In the genomic region with DNA sequence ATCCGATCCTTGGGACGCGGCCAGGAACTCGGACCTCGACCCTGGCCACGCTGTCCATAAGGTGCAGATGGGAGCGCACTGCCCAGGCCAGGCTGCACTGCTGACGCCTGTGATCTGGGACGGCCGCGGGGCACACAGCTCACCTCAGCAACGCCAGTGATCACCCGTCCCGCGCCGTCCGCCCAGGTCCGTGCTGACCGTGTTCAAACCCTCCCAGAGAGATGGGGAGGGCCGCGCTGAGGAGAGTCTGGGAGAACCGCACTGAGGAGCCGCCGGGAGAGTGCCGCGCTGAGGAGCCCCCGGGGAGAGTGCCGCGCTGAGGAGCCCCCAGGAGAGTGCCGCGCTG, we compare ENCODE assay signal across 8 cellular contexts. TPM values are rescaled to one million over a fixed set of nuclear protein-coding genes. Genes with fewer than 3 reads are reported as not detected.
DNase-seq lines count a peak whose midpoint lies in the region; ATAC-seq and TF ChIP-seq lines count a peak whose summit lies in the region.

No MANE protein-coding gene starts in this region.

- H3K4me3 ChIP-seq in astrocyte of the spinal cord (ENCODE audit: low read depth, low read length) (peak overlapping the region; percentile 75), left lung (peak overlapping the region; percentile 40 to 54), thymus (ENCODE audit: low read length) (peak overlapping the region; percentile 59)

- H3K36me3 ChIP-seq in left lung (no peaks in the 10 kb centered on the region), thymus (ENCODE audit: control insufficient read depth, insufficient read depth) (no peaks in the 10 kb centered on the region)

- in situ Hi-C loops in astrocyte of the spinal cord (cut with HindIII; ENCODE audit: low sequenced_read_pairs) = no loop called here

- ATAC-seq in left lung (peak; percentile 32), GM21786 (IDR thresholded peaks at IDR 0.05; ENCODE audit: unreplicated experiment) (no peak), GM18520 (IDR thresholded peaks at IDR 0.05; ENCODE audit: unreplicated experiment) (no peak)

- H3K9me3 ChIP-seq in left lung (no peaks in the 10 kb centered on the region), thymus (ENCODE audit: control insufficient read depth) (no peaks in the 10 kb centered on the region)

- H3K27me3 ChIP-seq in left lung (no peaks in the 10 kb centered on the region), thymus (ENCODE audit: control insufficient read depth, insufficient read depth) (no peaks in the 10 kb centered on the region)

- H3K27ac ChIP-seq in left lung = peak overlapping the region in 1 of 2 donors; percentile 87
- H3K27ac ChIP-seq in thymus (ENCODE audit: low read depth) = no peak overlapping the region

- intact Hi-C loops in left lung (cut with DNase I) = no loop called here

- TF ChIP-seq CTCF in astrocyte of the spinal cord (IDR thresholded peaks at IDR 0.05; ENCODE audit: low read depth, low read length) (no peak), left lung (IDR thresholded peaks at IDR 0.05) (no peak)

- H3K4me1 ChIP-seq in left lung (peaks cover 0 to 14% of the 10 kb centered on the region in 2 donors), thymus (ENCODE audit: control insufficient read depth, insufficient read depth, low read length) (no peaks in the 10 kb centered on the region)

- WGBS in thymus = 50% methylated on average over 31 of the region's 31 CpGs

- DNase-seq in Daoy (ENCODE audit: low read depth) (peak; percentile 40), HuH-7.5 (ENCODE audit: low spot score) (peak; percentile 37), astrocyte of the spinal cord (ENCODE audit: low read depth, low spot score) (no peak), left lung (peak; percentile 36 to 85), NCI-H526 treated with DMSO at 0.1 percent for 48 hours (lab: John Stamatoyannopoulos, UW) (no peak)

RNA-seq across cellular contexts. Expression of gene KCNQ1OT1, which starts 0.6 kb away (rescaled TPM):
- 0.77 and 1.1 TPM in 2 replicates for total RNA-seq in Daoy (2014; rRNA removed; shearing (Covaris generic))
- total RNA-seq in left lung = 1 to 10 TPM; 2.5 to 2.6 TPM
- 0.09 TPM for polyA plus RNA-seq in thymus

Comparison
In these comparisons a context has a peak if more than half of its experiments do, and no peak if none do; other contexts are left out.
1. DNase-seq: peak in Daoy (single experiment), HuH-7.5 (single experiment) and left lung (2 of 2); none in astrocyte of the spinal cord (single experiment) and NCI-H526 treated with DMSO at 0.1 percent for 48 hours (single experiment).
2. Peak in every context shown above with its lines, with median percentiles within 50 percentile points of each other: H3K4me3 ChIP-seq.